Comparison of ENCODE assay signal across 9 cellular contexts in the genomic region with DNA sequence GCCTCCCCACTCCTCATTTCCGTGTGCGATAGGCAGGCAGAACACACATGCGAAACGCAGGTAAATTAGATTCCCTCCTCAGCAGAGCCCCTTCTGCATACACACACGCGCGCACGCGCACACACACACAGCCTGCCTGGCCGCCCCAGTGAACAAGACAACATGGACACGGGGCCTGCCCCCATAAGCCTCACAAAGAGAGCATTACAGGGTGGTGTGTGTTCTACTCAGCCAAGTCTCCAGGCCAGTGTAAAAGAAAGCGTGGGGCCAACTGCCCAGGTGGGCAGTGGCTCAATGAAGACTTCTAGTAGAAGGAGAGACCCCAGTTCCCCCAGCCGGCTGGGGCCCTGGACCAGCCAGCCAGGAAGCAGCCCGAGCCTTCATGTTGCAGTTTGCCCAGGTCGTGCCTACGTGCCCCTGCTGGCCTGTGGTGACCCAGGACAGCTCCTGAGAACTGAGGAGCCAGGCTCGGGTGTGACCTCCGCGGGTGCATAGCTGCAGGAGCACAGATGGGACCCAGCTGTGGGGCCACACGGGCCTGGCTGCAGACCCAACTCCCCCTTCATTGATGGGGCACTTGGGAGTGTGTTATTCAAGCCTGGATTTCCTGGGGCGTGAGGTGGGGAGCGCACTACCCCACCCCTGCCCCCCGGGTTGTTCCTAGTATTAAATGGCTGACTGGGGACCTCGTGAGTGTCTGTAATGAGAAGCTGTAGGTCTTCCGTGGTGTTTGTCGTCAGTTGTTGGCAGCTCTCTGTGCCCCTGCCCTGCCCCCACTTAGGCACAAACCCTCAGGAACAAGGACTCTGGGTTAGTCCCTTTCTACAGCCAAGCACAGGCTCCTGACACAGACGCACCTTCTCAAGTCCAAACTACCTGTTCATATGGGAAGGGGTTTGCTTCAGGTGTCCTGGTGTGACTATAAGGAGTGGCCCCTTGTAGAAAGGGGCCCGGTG. TPM values are rescaled to one million over a fixed set of nuclear protein-coding genes. Genes with fewer than 3 reads are reported as not detected.
DNase-seq lines count a peak whose midpoint lies in the region; ATAC-seq lines count a peak whose summit lies in the region.
"Had no signal": no experiment of that assay in that cellular context is flagged by ENCODE, and none has a peak within 500 bp of the region (broad histone marks: within the 10 kb centered on the region; RNA-seq: fewer than 3 reads in every experiment).

No MANE protein-coding gene starts in this region.

- no peak for ATAC-seq in activated T-helper 17 cell treated with anti-CD3 and anti-CD28 coated beads, Interleukin-2, amount 50 U/mL, for 72 hours (replicated peaks)
- no peak for ATAC-seq in left lobe of liver
- no peak for ATAC-seq in stimulated activated naive B cell treated with anti-CD40 and anti-IgM and Interleukin-4, amounts not matched to agents 10 μg/mL and 1 μg/mL and 100 μg/mL, for 72 hours (replicated peaks)
- no peak for ATAC-seq in HG02840 (IDR thresholded peaks at IDR 0.05; ENCODE audit: low FRiP score, unreplicated experiment)

- DNase-seq in NCI-H2171 treated with DMSO at 0.1 percent for 48 hours (lab: John Stamatoyannopoulos, UW) (peak; percentile 31), NCI-H2171 (lab: John Stamatoyannopoulos, UW) (no peak), left lobe of liver (ENCODE audit: low spot score) (peak; percentile 47), AML-193 (lab: John Stamatoyannopoulos, UW) (no peak), islet precursor cell (no peak)
- DNase-seq in stimulated activated naive B cell treated with anti-CD40 and anti-IgM and Interleukin-4, amounts not matched to agents 10 μg/mL and 1 μg/mL and 100 μg/mL, for 72 hours = no peak
- DNase-seq: WERI-Rb-1 had no signal

- no peaks in the 10 kb centered on the region for H3K9me3 Mint-ChIP-seq in activated T-helper 17 cell treated with anti-CD3 and anti-CD28 coated beads, Interleukin-2, amount 50 U/mL, for 72 hours
- H3K9me3 Mint-ChIP-seq in stimulated activated naive B cell treated with anti-CD40 and anti-IgM and Interleukin-4, amounts not matched to agents 10 μg/mL and 1 μg/mL and 100 μg/mL, for 72 hours = no peaks in the 10 kb centered on the region

- H3K36me3 Mint-ChIP-seq in activated T-helper 17 cell treated with anti-CD3 and anti-CD28 coated beads, Interleukin-2, amount 50 U/mL, for 72 hours (ENCODE audit: low read depth) = no peaks in the 10 kb centered on the region
- H3K36me3 Mint-ChIP-seq in stimulated activated naive B cell treated with anti-CD40 and anti-IgM and Interleukin-4, amounts not matched to agents 10 μg/mL and 1 μg/mL and 100 μg/mL, for 72 hours = peaks cover 17 to 19% of the 10 kb centered on the region in 2 donors

- H3K27me3 Mint-ChIP-seq in activated T-helper 17 cell treated with anti-CD3 and anti-CD28 coated beads, Interleukin-2, amount 50 U/mL, for 72 hours = no peaks in the 10 kb centered on the region
- no peaks in the 10 kb centered on the region for H3K27me3 Mint-ChIP-seq in stimulated activated naive B cell treated with anti-CD40 and anti-IgM and Interleukin-4, amounts not matched to agents 10 μg/mL and 1 μg/mL and 100 μg/mL, for 72 hours

- peak overlapping the region; percentile 90 for H3K27ac Mint-ChIP-seq in activated T-helper 17 cell treated with anti-CD3 and anti-CD28 coated beads, Interleukin-2, amount 50 U/mL, for 72 hours
- H3K27ac Mint-ChIP-seq in stimulated activated naive B cell treated with anti-CD40 and anti-IgM and Interleukin-4, amounts not matched to agents 10 μg/mL and 1 μg/mL and 100 μg/mL, for 72 hours = peak overlapping the region; percentile 95

- H3K4me3 Mint-ChIP-seq in activated T-helper 17 cell treated with anti-CD3 and anti-CD28 coated beads, Interleukin-2, amount 50 U/mL, for 72 hours = peak overlapping the region; percentile 66
- no peak overlapping the region for H3K4me3 Mint-ChIP-seq in stimulated activated naive B cell treated with anti-CD40 and anti-IgM and Interleukin-4, amounts not matched to agents 10 μg/mL and 1 μg/mL and 100 μg/mL, for 72 hours

- peaks cover 32% of the 10 kb centered on the region for H3K4me1 Mint-ChIP-seq in activated T-helper 17 cell treated with anti-CD3 and anti-CD28 coated beads, Interleukin-2, amount 50 U/mL, for 72 hours
- peaks cover 59 to 75% of the 10 kb centered on the region in 2 donors for H3K4me1 Mint-ChIP-seq in stimulated activated naive B cell treated with anti-CD40 and anti-IgM and Interleukin-4, amounts not matched to agents 10 μg/mL and 1 μg/mL and 100 μg/mL, for 72 hours

RNA-seq across cellular contexts. Expression of a gene that starts 39.3 kb away (rescaled TPM):
- total RNA-seq in activated T-helper 17 cell treated with anti-CD3 and anti-CD28 coated beads, Interleukin-2, amount 50 U/mL, for 72 hours = 10 to 100 TPM; 53.5 to 75.6 TPM
- total RNA-seq in left lobe of liver = 292 TPM

Comparison
In these comparisons a context has a peak if more than half of its experiments do, and no peak if none do; other contexts are left out.
1. DNase-seq: peak in NCI-H2171 treated with DMSO at 0.1 percent for 48 hours (single experiment) and left lobe of liver (single experiment); none in NCI-H2171 (single experiment), stimulated activated naive B cell treated with anti-CD40 and anti-IgM and Interleukin-4, amounts not matched to agents 10 μg/mL and 1 μg/mL and 100 μg/mL, for 72 hours (single experiment), AML-193 (0 of 2) and islet precursor cell (single experiment).